Comparison of ENCODE assay signal across 8 cellular contexts in the genomic region with DNA sequence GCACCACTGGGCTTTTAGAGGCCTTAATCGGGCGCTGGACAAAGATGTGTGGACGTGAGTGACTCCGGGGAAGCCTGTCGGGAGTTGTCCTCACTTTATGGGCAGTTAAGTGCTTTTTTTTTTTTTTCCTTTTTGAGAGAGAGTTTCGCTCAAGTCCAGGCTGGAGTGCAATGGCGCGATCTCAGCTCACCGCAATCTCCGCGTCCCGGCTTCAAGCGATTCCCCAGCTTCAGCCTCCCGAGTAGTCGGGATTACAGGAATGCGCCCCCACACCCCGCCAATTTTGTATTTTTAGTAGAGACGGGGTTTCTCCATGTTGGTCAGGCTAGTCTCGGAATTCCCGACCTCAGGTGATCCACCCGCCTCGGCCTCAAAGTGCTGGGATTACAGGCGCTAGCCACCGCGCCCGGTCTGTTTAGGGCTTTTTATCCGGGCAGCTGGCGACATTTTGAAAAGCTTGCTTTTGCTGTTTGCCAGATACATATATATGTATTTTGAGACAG. TPM values are rescaled to one million over a fixed set of nuclear protein-coding genes. Genes with fewer than 3 reads are reported as not detected.
DNase-seq lines count a peak whose midpoint lies in the region; ATAC-seq and TF ChIP-seq lines count a peak whose summit lies in the region.

No MANE protein-coding gene starts in this region.

- H3K4me3 Mint-ChIP-seq in stimulated activated naive CD8-positive, alpha-beta T cell treated with anti-CD3 and anti-CD28 coated beads, Interleukin-15, Interleukin-2, amounts not matched to agents 100 ng/mL and 50 ng/mL, for 24 hours = peak overlapping the region; percentile 85
- peak overlapping the region; percentile 88 for H3K4me3 Mint-ChIP-seq in central memory CD8-positive, alpha-beta T cell
- H3K4me3 Mint-ChIP-seq in mesothelial cell of epicardium = peak overlapping the region; percentile 85

- H3K36me3 Mint-ChIP-seq in stimulated activated naive CD8-positive, alpha-beta T cell treated with anti-CD3 and anti-CD28 coated beads, Interleukin-15, Interleukin-2, amounts not matched to agents 100 ng/mL and 50 ng/mL, for 24 hours (ENCODE audit: low read depth) = peaks cover 13% of the 10 kb centered on the region
- H3K36me3 Mint-ChIP-seq in central memory CD8-positive, alpha-beta T cell (ENCODE audit: insufficient read depth) = peaks cover 2% of the 10 kb centered on the region
- peaks cover 10% of the 10 kb centered on the region for H3K36me3 Mint-ChIP-seq in mesothelial cell of epicardium

- peaks cover 34% of the 10 kb centered on the region for H3K4me1 Mint-ChIP-seq in stimulated activated naive CD8-positive, alpha-beta T cell treated with anti-CD3 and anti-CD28 coated beads, Interleukin-15, Interleukin-2, amounts not matched to agents 100 ng/mL and 50 ng/mL, for 24 hours (ENCODE audit: low read depth)
- peaks cover 23% of the 10 kb centered on the region for H3K4me1 Mint-ChIP-seq in central memory CD8-positive, alpha-beta T cell
- peaks cover 12% of the 10 kb centered on the region for H3K4me1 Mint-ChIP-seq in mesothelial cell of epicardium

- DNase-seq in stimulated activated naive CD8-positive, alpha-beta T cell treated with anti-CD3 and anti-CD28 coated beads, Interleukin-15, Interleukin-2, amounts not matched to agents 100 U/mL and 50 U/mL, for 24 hours = no peak
- DNase-seq in central memory CD8-positive, alpha-beta T cell (ENCODE audit: low spot score in 2 of 2) = no peak
- peak in 1 of 2 experiments; percentile 45 for DNase-seq in mesothelial cell of epicardium (ENCODE audit: low spot score in 2 of 2, unreplicated experiment in 2 of 2)
- no peak for DNase-seq in activated gamma-delta T cell treated with Interleukin-2 at 50 U/mL for 16 hours
- DNase-seq in NCI-H2171 (lab: John Stamatoyannopoulos, UW) = no peak

- no peaks in the 10 kb centered on the region for H3K9me3 Mint-ChIP-seq in stimulated activated naive CD8-positive, alpha-beta T cell treated with anti-CD3 and anti-CD28 coated beads, Interleukin-15, Interleukin-2, amounts not matched to agents 100 ng/mL and 50 ng/mL, for 24 hours
- H3K9me3 Mint-ChIP-seq in central memory CD8-positive, alpha-beta T cell = no peaks in the 10 kb centered on the region
- peaks cover 3% of the 10 kb centered on the region for H3K9me3 Mint-ChIP-seq in mesothelial cell of epicardium

- peak overlapping the region; percentile 89 for H3K27ac Mint-ChIP-seq in stimulated activated naive CD8-positive, alpha-beta T cell treated with anti-CD3 and anti-CD28 coated beads, Interleukin-15, Interleukin-2, amounts not matched to agents 100 ng/mL and 50 ng/mL, for 24 hours
- no peak overlapping the region for H3K27ac Mint-ChIP-seq in central memory CD8-positive, alpha-beta T cell (ENCODE audit: low read depth)
- H3K27ac Mint-ChIP-seq in mesothelial cell of epicardium = peak overlapping the region; percentile 97

- no peaks in the 10 kb centered on the region for H3K27me3 Mint-ChIP-seq in stimulated activated naive CD8-positive, alpha-beta T cell treated with anti-CD3 and anti-CD28 coated beads, Interleukin-15, Interleukin-2, amounts not matched to agents 100 ng/mL and 50 ng/mL, for 24 hours
- no peaks in the 10 kb centered on the region for H3K27me3 Mint-ChIP-seq in central memory CD8-positive, alpha-beta T cell
- H3K27me3 Mint-ChIP-seq in mesothelial cell of epicardium (ENCODE audit: low read depth) = no peaks in the 10 kb centered on the region

- no peak for ATAC-seq in stimulated activated naive CD8-positive, alpha-beta T cell treated with anti-CD3 and anti-CD28 coated beads, Interleukin-15, Interleukin-2, amounts not matched to agents 100 U/mL and 50 U/mL, for 24 hours
- no peak for ATAC-seq in central memory CD8-positive, alpha-beta T cell (replicated peaks; ENCODE audit: extremely low read depth, poor library complexity, severe bottlenecking)
- ATAC-seq in GM21619 (IDR thresholded peaks at IDR 0.05; ENCODE audit: unreplicated experiment) (no peak), GM18873 (IDR thresholded peaks at IDR 0.05; ENCODE audit: low FRiP score, unreplicated experiment) (no peak)

- no peak for TF ChIP-seq CTCF in mesothelial cell of epicardium (IDR thresholded peaks at IDR 0.05; ENCODE audit: unreplicated experiment)

RNA-seq across cellular contexts. Expression of a gene that starts 1.5 kb away (rescaled TPM):
- 129 to 140 TPM (median 132 TPM) in 3 replicates for total RNA-seq in mesothelial cell of epicardium
